ENCODE assay signal across 29 cellular contexts in genomic region chr11:116071241-116071640, GRCh38.
"Had no signal": no experiment of that assay in that cellular context is flagged by ENCODE, and none has a peak within 500 bp of the region (broad histone marks: within the 10 kb centered on the region; RNA-seq: fewer than 3 reads in every experiment).

No MANE protein-coding gene starts in this region.

- DNase-seq: colonic mucosa; effector CD8-positive, alpha-beta T cell; endodermal cell; foreskin melanocyte; glutamatergic neuron; heart right ventricle; hippocampal formation; left ventricle myocardium superior; lower lobe of right lung; mesenchymal stem cell; midbrain; naive thymus-derived CD4-positive, alpha-beta T cell; occipital lobe; ovary; posterior cingulate gyrus; psoas muscle; right cardiac atrium; sigmoid colon; stimulated activated CD4-positive, alpha-beta T cell treated with anti-CD3 and anti-CD28 coated beads, Interleukin-2, amount 100 ng/mL, for 24 hours; stimulated activated CD4-positive, alpha-beta T cell treated with anti-CD3 and anti-CD28 coated beads, Interleukin-4, amount 100 ng/mL, for 24 hours; stimulated activated naive CD4-positive, alpha-beta T cell treated with Interleukin-2 at 50 U/mL for 16 hours; stomach; thyroid gland had no signal

- H3K36me3 ChIP-seq: colonic mucosa, esophagus muscularis mucosa, heart right ventricle, lower lobe of right lung, ovary, sigmoid colon, stomach, thyroid gland had no signal

- H3K4me3 Mint-ChIP-seq: dendritic cell treated with granulocyte-macrophage colony-stimulating factor and Interleukin-4, amounts not matched to agents 40 ng/mL and 50 ng/mL, for 4 days; endodermal cell; naive thymus-derived CD4-positive, alpha-beta T cell; nephron; stimulated activated effector memory CD8-positive, alpha-beta T cell treated with anti-CD3 and anti-CD28 coated beads, Interleukin-12 subunit alpha, Interleukin-12 subunit beta, amount 100 ng/mL, for 72 hours; type B pancreatic cell had no signal

- H3K9me3 Mint-ChIP-seq: dendritic cell treated with granulocyte-macrophage colony-stimulating factor and Interleukin-4, amounts not matched to agents 40 ng/mL and 50 ng/mL, for 4 days; endodermal cell; nephron; stimulated activated effector memory CD8-positive, alpha-beta T cell treated with anti-CD3 and anti-CD28 coated beads, Interleukin-12 subunit alpha, Interleukin-12 subunit beta, amount 100 ng/mL, for 72 hours; type B pancreatic cell had no signal

- H3K4me1 Mint-ChIP-seq: naive thymus-derived CD4-positive, alpha-beta T cell; stimulated activated effector memory CD8-positive, alpha-beta T cell treated with anti-CD3 and anti-CD28 coated beads, Interleukin-12 subunit alpha, Interleukin-12 subunit beta, amount 100 ng/mL, for 72 hours had no signal

- H3K4me1 ChIP-seq: colonic mucosa, esophagus muscularis mucosa, psoas muscle, stomach, thyroid gland had no signal

- H3K27ac Mint-ChIP-seq: dendritic cell treated with granulocyte-macrophage colony-stimulating factor and Interleukin-4, amounts not matched to agents 40 ng/mL and 50 ng/mL, for 4 days; endodermal cell; naive thymus-derived CD4-positive, alpha-beta T cell; nephron; stimulated activated effector memory CD8-positive, alpha-beta T cell treated with anti-CD3 and anti-CD28 coated beads, Interleukin-12 subunit alpha, Interleukin-12 subunit beta, amount 100 ng/mL, for 72 hours had no signal

- H3K27ac ChIP-seq: colonic mucosa, epithelial cell of prostate, esophagus muscularis mucosa, heart right ventricle, lower lobe of right lung, ovary, psoas muscle, sigmoid colon, stomach, thyroid gland had no signal

- H3K4me3 ChIP-seq: colonic mucosa, esophagus muscularis mucosa, heart right ventricle, lower lobe of right lung, ovary, psoas muscle, sigmoid colon, stomach, thyroid gland had no signal

- H3K9me3 ChIP-seq: colonic mucosa, esophagus muscularis mucosa, heart right ventricle, lower lobe of right lung, ovary, psoas muscle, sigmoid colon, stomach, thyroid gland had no signal

- H3K27me3 ChIP-seq: colonic mucosa, ovary, thyroid gland had no signal

- H3K36me3 Mint-ChIP-seq: naive thymus-derived CD4-positive, alpha-beta T cell; stimulated activated effector memory CD8-positive, alpha-beta T cell treated with anti-CD3 and anti-CD28 coated beads, Interleukin-12 subunit alpha, Interleukin-12 subunit beta, amount 100 ng/mL, for 72 hours; type B pancreatic cell had no signal

- ATAC-seq: heart right ventricle; left ventricle myocardium superior; lower lobe of right lung; naive thymus-derived CD4-positive, alpha-beta T cell; psoas muscle; right cardiac atrium; stimulated activated effector memory CD8-positive, alpha-beta T cell treated with anti-CD3 and anti-CD28 coated beads, Interleukin-12 subunit alpha, Interleukin-12 subunit beta, amount 100 ng/mL, for 72 hours had no signal
